In genomic region chr22:49418943-49419342, GRCh38 we compare ENCODE assay signal across 27 cellular contexts.
"Had no signal": no experiment of that assay in that cellular context is flagged by ENCODE, and none has a peak within 500 bp of the region (broad histone marks: within the 10 kb centered on the region; RNA-seq: fewer than 3 reads in every experiment).

No MANE protein-coding gene starts in this region.

- H3K27me3 Mint-ChIP-seq: activated naive CD8-positive, alpha-beta T cell treated with anti-CD3 and anti-CD28 coated beads, Interleukin-2, amount 10 ng/mL, durations not matched to agents 7 days and 5 days; activated T-helper 17 cell treated with anti-CD3 and anti-CD28 coated beads, Interleukin-2, amount 50 U/mL, for 72 hours had no signal

- H3K9me3 Mint-ChIP-seq: activated naive CD4-positive, alpha-beta T cell treated with anti-CD3 and anti-CD28 coated beads, Interleukin-2, amount 10 ng/mL, durations not matched to agents 7 days and 5 days; activated naive CD8-positive, alpha-beta T cell treated with anti-CD3 and anti-CD28 coated beads, Interleukin-2, amount 10 ng/mL, durations not matched to agents 7 days and 5 days; central memory CD8-positive, alpha-beta T cell; dendritic cell treated with granulocyte-macrophage colony-stimulating factor and Interleukin-4, amounts not matched to agents 40 ng/mL and 50 ng/mL, for 4 days; endodermal cell; T-helper 2 cell treated with Interferon-gamma antibody and Interleukin-4, amounts not matched to agents 5 μg/mL and 100 μg/mL, for 36 hours had no signal

- H3K4me1 Mint-ChIP-seq: activated B cell treated with CpG ODN at 0.5 μM for 24 hours; activated naive CD4-positive, alpha-beta T cell treated with anti-CD3 and anti-CD28 coated beads, Interleukin-2, amount 10 ng/mL, durations not matched to agents 7 days and 5 days; activated naive CD8-positive, alpha-beta T cell treated with anti-CD3 and anti-CD28 coated beads, Interleukin-2, amount 10 ng/mL, durations not matched to agents 7 days and 5 days; activated T-helper 17 cell treated with anti-CD3 and anti-CD28 coated beads, Interleukin-2, amount 50 U/mL, for 72 hours; central memory CD8-positive, alpha-beta T cell; T-helper 17 cell had no signal

- H3K27ac Mint-ChIP-seq: activated B cell treated with CpG ODN at 0.5 μM for 24 hours; activated CD8-positive, alpha-beta T cell treated with anti-CD3 and anti-CD28 coated beads for 36 hours; activated naive CD4-positive, alpha-beta T cell treated with anti-CD3 and anti-CD28 coated beads, Interleukin-2, amount 10 ng/mL, durations not matched to agents 7 days and 5 days; activated naive CD4-positive, alpha-beta T cell treated with anti-CD3 and anti-CD28 coated beads, Interleukin-2, amount 50 U/mL, for 72 hours; activated naive CD8-positive, alpha-beta T cell treated with anti-CD3 and anti-CD28 coated beads, Interleukin-2, amount 10 ng/mL, durations not matched to agents 7 days and 5 days; activated T-helper 17 cell treated with anti-CD3 and anti-CD28 coated beads, Interleukin-2, amount 50 U/mL, for 72 hours; brain; dendritic cell treated with granulocyte-macrophage colony-stimulating factor and Interleukin-4, amounts not matched to agents 40 ng/mL and 50 ng/mL, for 4 days; endodermal cell; T-helper 17 cell; T-helper 2 cell treated with Interferon-gamma antibody and Interleukin-4, amounts not matched to agents 5 μg/mL and 100 μg/mL, for 36 hours had no signal

- ATAC-seq: activated CD4-positive, CD25-positive, alpha-beta regulatory T cell treated with anti-CD3 and anti-CD28 coated beads, Interleukin-2, amount 50 U/mL, for 24 hours; activated CD8-positive, alpha-beta T cell treated with anti-CD3 and anti-CD28 coated beads for 36 hours; activated naive CD4-positive, alpha-beta T cell treated with anti-CD3 and anti-CD28 coated beads, Interleukin-2, amount 50 U/mL, for 72 hours; activated T-cell treated with anti-CD3 and anti-CD28 coated beads, Interleukin-2, amount 50 U/mL, for 4 hours; activated T-helper 17 cell treated with anti-CD3 and anti-CD28 coated beads, Interleukin-2, amount 50 U/mL, for 72 hours; esophagus mucosa; T-helper 17 cell had no signal

- H3K36me3 Mint-ChIP-seq: activated naive CD4-positive, alpha-beta T cell treated with anti-CD3 and anti-CD28 coated beads, Interleukin-2, amount 10 ng/mL, durations not matched to agents 7 days and 5 days; activated naive CD8-positive, alpha-beta T cell treated with anti-CD3 and anti-CD28 coated beads, Interleukin-2, amount 10 ng/mL, durations not matched to agents 7 days and 5 days; brain had no signal

- DNase-seq: activated B cell treated with CpG ODN at 0.5 μM for 24 hours; activated CD4-positive, alpha-beta T cell treated with anti-CD3 and anti-CD28 coated beads for 48 hours; activated CD4-positive, alpha-beta T cell treated with anti-CD3 and anti-CD28 coated beads, Interleukin-2, amount 50 U/mL, for 1 hour; activated CD4-positive, alpha-beta T cell treated with anti-CD3 and anti-CD28 coated beads, Interleukin-2, amount 50 U/mL, for 48 hours; activated CD8-positive, alpha-beta memory T cell treated with anti-CD3 and anti-CD28 coated beads for 24 hours; activated CD8-positive, alpha-beta T cell treated with anti-CD3 and anti-CD28 coated beads for 36 hours; activated gamma-delta T cell; activated naive CD4-positive, alpha-beta T cell; activated naive CD4-positive, alpha-beta T cell treated with anti-CD3 and anti-CD28 coated beads, Interleukin-2, amount 10 ng/mL, durations not matched to agents 7 days and 5 days; activated naive CD8-positive, alpha-beta T cell treated with anti-CD3 and anti-CD28 coated beads, Interleukin-2, amount 10 ng/mL, durations not matched to agents 7 days and 5 days; activated T-cell treated with anti-CD3 and anti-CD28 coated beads, Interleukin-2, amount 50 U/mL, for 4 hours; dorsolateral prefrontal cortex; effector memory CD4-positive, alpha-beta T cell; foreskin fibroblast; T-helper 1 cell; T-helper 17 cell; T1000; WERI-Rb-1 had no signal

- H3K4me3 Mint-ChIP-seq: activated B cell treated with CpG ODN at 0.5 μM for 24 hours; activated CD8-positive, alpha-beta T cell treated with anti-CD3 and anti-CD28 coated beads for 36 hours; activated naive CD4-positive, alpha-beta T cell treated with anti-CD3 and anti-CD28 coated beads, Interleukin-2, amount 10 ng/mL, durations not matched to agents 7 days and 5 days; activated naive CD8-positive, alpha-beta T cell treated with anti-CD3 and anti-CD28 coated beads, Interleukin-2, amount 10 ng/mL, durations not matched to agents 7 days and 5 days; activated T-cell treated with anti-CD3 and anti-CD28 coated beads, Interleukin-2, amount 50 U/mL, for 4 hours; activated T-helper 17 cell treated with anti-CD3 and anti-CD28 coated beads, Interleukin-2, amount 50 U/mL, for 72 hours; brain; central memory CD8-positive, alpha-beta T cell; dendritic cell treated with granulocyte-macrophage colony-stimulating factor and Interleukin-4, amounts not matched to agents 40 ng/mL and 50 ng/mL, for 4 days; endodermal cell; T-helper 17 cell; T-helper 2 cell treated with Interferon-gamma antibody and Interleukin-4, amounts not matched to agents 5 μg/mL and 100 μg/mL, for 36 hours had no signal
